In genomic region chr16:1971678-1972489, GRCh38 we compare ENCODE assay signal across 8 cellular contexts. TPM values are rescaled to one million over a fixed set of nuclear protein-coding genes. Genes with fewer than 3 reads are reported as not detected.
DNase-seq lines count a peak whose midpoint lies in the region; ATAC-seq and FAIRE-seq lines count a peak whose summit lies in the region.

TSS of gene TBL3 (plus strand) at chr16:1972053. CDS start at chr16:1972165, 112 bp downstream.

- peak within 1 kb of the TSS; percentile 92 for H3K27ac ChIP-seq in BLaER1

- CTCF ChIA-PET in activated CD4-positive, alpha-beta T cell treated with anti-CD3 and anti-CD28 coated beads, Interleukin-2, amount 10 ng/mL, durations not matched to agents 7 days and 5 days (lab: Charles Lee): interaction anchor here (0.8 to 1.6 kb wide), 3 partner anchors 9 to 32 kb away, joined by 3 to 5 read pairs (median 5); partner anchors contain the start of gene NOXO1

- peaks cover 21% of the 10 kb centered on the region for H3K4me1 Mint-ChIP-seq in activated CD4-positive, alpha-beta T cell treated with anti-CD3 and anti-CD28 coated beads, Interleukin-2, amount 10 ng/mL, durations not matched to agents 7 days and 5 days

- POLR2A ChIA-PET in activated CD4-positive, alpha-beta T cell treated with anti-CD3 and anti-CD28 coated beads, Interleukin-2, amount 10 ng/mL, durations not matched to agents 7 days and 5 days (lab: Charles Lee): interaction anchor here (1.1 kb wide), 1 partner anchor 184 kb away, joined by 6 read pairs; the partner anchor contains the start of gene TRAF7

- H3K36me3 Mint-ChIP-seq in activated CD4-positive, alpha-beta T cell treated with anti-CD3 and anti-CD28 coated beads, Interleukin-2, amount 10 ng/mL, durations not matched to agents 7 days and 5 days (ENCODE audit: low read depth): peaks cover 7% of the 10 kb centered on the region

- H3K36me3 ChIP-seq in BLaER1: peaks cover 38% of the 10 kb centered on the region

- peaks cover 27% of the 10 kb centered on the region for H3K4me1 ChIP-seq in BLaER1

- H3K9me3 ChIP-seq in BLaER1: no peaks in the 10 kb centered on the region

- peak within 1 kb of the TSS; percentile 92 for H3K9ac ChIP-seq in BLaER1

- no peaks in the 10 kb centered on the region for H3K27me3 Mint-ChIP-seq in activated CD4-positive, alpha-beta T cell treated with anti-CD3 and anti-CD28 coated beads, Interleukin-2, amount 10 ng/mL, durations not matched to agents 7 days and 5 days

- H3K4me3 Mint-ChIP-seq in activated CD4-positive, alpha-beta T cell treated with anti-CD3 and anti-CD28 coated beads, Interleukin-2, amount 10 ng/mL, durations not matched to agents 7 days and 5 days: peak within 1 kb of the TSS; percentile 91

- no peaks in the 10 kb centered on the region for H3K27me3 ChIP-seq in BLaER1

- no peaks in the 10 kb centered on the region for H3K9me3 Mint-ChIP-seq in activated CD4-positive, alpha-beta T cell treated with anti-CD3 and anti-CD28 coated beads, Interleukin-2, amount 10 ng/mL, durations not matched to agents 7 days and 5 days

- H3K27ac Mint-ChIP-seq in activated CD4-positive, alpha-beta T cell treated with anti-CD3 and anti-CD28 coated beads, Interleukin-2, amount 10 ng/mL, durations not matched to agents 7 days and 5 days: peak within 1 kb of the TSS; percentile 99

- DNase-seq in GM19239 (ENCODE audit: insufficient read length, low spot score) (peak; percentile 99), NCI-H526 (lab: John Stamatoyannopoulos, UW) (peak; percentile 45 to 91), cortex of kidney (lab: John Stamatoyannopoulos, UW) (peak; percentile 74), left kidney (ENCODE audit: low read depth, low spot score) (peak; percentile 98)
- DNase-seq in activated CD4-positive, alpha-beta T cell treated with anti-CD3 and anti-CD28 coated beads, Interleukin-2, amount 10 ng/mL, durations not matched to agents 7 days and 5 days: peak; percentile 96
- peak; percentile 96 for DNase-seq in stimulated activated CD4-positive, alpha-beta T cell treated with anti-CD3 and anti-CD28 coated beads, Interleukin-1b, Interleukin-23, amount 100 ng/mL, for 48 hours

- peak; percentile 99 for FAIRE-seq in GM19239 (lab: Jason Lieb, UNC)

- H3K4me2 ChIP-seq in BLaER1: peak within 1 kb of the TSS; percentile 99

- peak; percentile 72 for ATAC-seq in HG03442 (IDR thresholded peaks at IDR 0.05; ENCODE audit: unreplicated experiment)

- peaks cover 42% of the 10 kb centered on the region for H4K20me1 ChIP-seq in BLaER1

- H3K4me3 ChIP-seq in BLaER1: peak within 1 kb of the TSS; percentile 100

RNA-seq across cellular contexts. Expression of gene TBL3, which starts in this region (rescaled TPM):
- 10 to 100 TPM; 26.1 to 27.0 TPM for total RNA-seq in activated CD4-positive, alpha-beta T cell treated with anti-CD3 and anti-CD28 coated beads, Interleukin-2, amount 10 ng/mL, durations not matched to agents 7 days and 5 days

Comparison
In these comparisons a context has a peak if more than half of its experiments do, and no peak if none do; other contexts are left out.
1. Peak in every context shown above with its lines: DNase-seq, ATAC-seq, H3K4me3 ChIP-seq and H3K27ac ChIP-seq.